9 cellular contexts compared by ENCODE assay signal in the genomic region with DNA sequence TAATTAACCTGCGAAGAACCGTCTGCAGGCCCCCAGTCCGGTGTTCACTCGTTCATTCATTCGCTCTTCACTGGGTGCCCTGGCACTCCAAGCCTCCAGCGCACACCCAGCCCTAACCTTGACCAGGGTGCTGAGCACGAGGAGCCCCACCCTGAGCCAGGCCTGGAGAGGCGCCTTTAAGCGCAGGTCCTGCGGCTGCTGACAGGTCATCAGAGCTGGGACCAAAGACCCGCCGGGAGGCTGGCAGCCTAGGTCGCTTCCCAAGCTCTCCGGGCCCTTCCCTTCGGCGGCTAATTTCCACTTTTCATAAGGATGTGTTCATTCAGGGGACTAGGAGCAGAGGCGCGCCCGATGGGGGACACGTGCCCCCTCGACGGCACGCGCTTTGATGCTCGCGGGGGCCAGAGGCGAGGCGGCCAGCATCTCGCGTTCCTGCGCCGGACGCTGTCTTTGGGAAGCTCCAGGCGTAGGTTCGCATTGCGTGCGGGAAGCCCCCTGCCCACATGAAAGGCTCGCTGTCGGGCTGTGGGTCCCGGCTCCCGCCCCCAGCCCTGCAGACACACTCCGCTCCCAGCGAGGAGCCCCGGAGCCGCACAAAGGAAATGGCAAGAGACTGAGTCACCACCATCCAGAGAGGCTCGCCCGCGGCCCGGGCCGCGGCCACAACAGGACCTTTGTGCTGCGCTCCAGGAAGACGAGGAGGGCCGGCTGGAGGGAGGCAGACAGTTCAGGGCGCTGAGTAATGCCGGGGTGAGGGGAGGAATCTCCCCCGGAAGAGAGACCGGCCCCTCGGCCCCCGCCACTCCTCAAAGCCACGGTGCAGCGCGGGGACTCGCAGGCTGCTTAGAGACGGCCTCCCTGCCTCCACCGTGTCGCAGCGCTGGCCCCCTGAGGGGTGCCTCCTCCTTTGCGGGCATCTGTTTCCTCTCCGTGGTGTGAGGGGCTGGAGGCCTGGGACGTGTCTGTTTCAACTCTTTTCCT.
A peak's percentile ranks its signal among the peaks of the same experiment; 100 is the strongest.
DNase-seq lines count a peak whose midpoint lies in the region; ATAC-seq and TF ChIP-seq lines count a peak whose summit lies in the region.
"Had no signal": no experiment of that assay in that cellular context is flagged by ENCODE, and none has a peak within 500 bp of the region (broad histone marks: within the 10 kb centered on the region; RNA-seq: fewer than 3 reads in every experiment).

No MANE protein-coding gene starts in this region.

- peaks cover 66% of the 10 kb centered on the region for H3K27me3 Mint-ChIP-seq in nephron progenitor cell (ENCODE audit: low read depth, poor library complexity)
- H3K27me3 Mint-ChIP-seq: IgD-negative memory B cell had no signal

- H3K4me1 ChIP-seq in PC-9 (replicated peaks; ENCODE audit: insufficient read depth): peaks cover 82% of the 10 kb centered on the region
- peaks cover under 1 to 9% of the 10 kb centered on the region in 2 donors for H3K4me1 ChIP-seq in gastrocnemius medialis

- H3K4me2 ChIP-seq in PC-9: peak overlapping the region; percentile 63

- no peak for TF ChIP-seq CTCF in PC-9 (conservative IDR thresholded peaks at IDR 0.05)
- no peak for TF ChIP-seq CTCF in nephron progenitor cell (IDR thresholded peaks at IDR 0.05)
- no peak for TF ChIP-seq CTCF in gastrocnemius medialis (IDR thresholded peaks at IDR 0.05 in 4 of 5, conservative IDR thresholded peaks at IDR 0.05 in 1 of 5)

- no peak for ATAC-seq in gastrocnemius medialis

- BruUV-seq in PC-9 (replicated peaks; lab: Mats Ljungman, UMichigan): no TSS peak

- intact Hi-C loops in PC-9 (cut with micrococcal nuclease; ENCODE audit: unreplicated experiment) (loop anchor here (1.0 to 5.0 kb wide), 3 partner anchors 35 to 446 kb away; no protein-coding TSS in a partner anchor), gastrocnemius medialis (cut with DNase I; ENCODE audit: low total_unique reads) (loop anchor here (10.0 kb wide), 1 partner anchor 265 kb away; a partner anchor contains a TSS)

- no peaks in the 10 kb centered on the region for H3K9me3 Mint-ChIP-seq in nephron progenitor cell

- CTCF ChIA-PET in PC-9 (lab: Charles Lee): interaction anchor here (0.6 to 0.7 kb wide), 2 partner anchors 16 to 204 kb away, joined by 3 to 7 read pairs; no protein-coding TSS in a partner anchor

- no peaks in the 10 kb centered on the region; the same call in 1 of the 2 replicates for H3K9me3 ChIP-seq in PC-9 (ENCODE audit: insufficient read depth, low read depth)
- H3K9me3 ChIP-seq in gastrocnemius medialis: no peaks in the 10 kb centered on the region

- no peak overlapping the region for H3K27ac Mint-ChIP-seq in nephron progenitor cell

- H3K4me3 ChIP-seq in PC-9 (peak overlapping the region; percentile 27; the same call in 1 of the 2 replicates), gastrocnemius medialis (no peak overlapping the region)

- H3K27me3 ChIP-seq in PC-9 (ENCODE audit: insufficient read depth, low read depth) (no peaks in the 10 kb centered on the region), gastrocnemius medialis (no peaks in the 10 kb centered on the region)

- no peaks in the 10 kb centered on the region for H3K79me2 ChIP-seq in PC-9 (ENCODE audit: low read depth)

- no peak overlapping the region for H2AFZ ChIP-seq in PC-9

- POLR2A ChIA-PET in PC-9 (lab: Charles Lee; ENCODE audit: unreplicated experiment): interaction anchor here (0.6 to 1.5 kb wide), 2 partner anchors 134 to 192 kb away, joined by 4 read pairs; no protein-coding TSS in a partner anchor

- H3K4me1 Mint-ChIP-seq in nephron progenitor cell: peaks cover 37% of the 10 kb centered on the region

- DNase-seq in EH (ENCODE audit: low read depth) (peak; percentile 93), PC-9 (peak; percentile 84 to 90), epithelial cell of prostate (ENCODE audit: low read depth, low spot score) (no peak), nephron progenitor cell (peak; percentile 51), NCI-H187 (lab: John Stamatoyannopoulos, UW) (no peak), GF-D8 (lab: John Stamatoyannopoulos, UW) (no peak), gastrocnemius medialis (no peak), SHP77 (lab: John Stamatoyannopoulos, UW) (no peak)

- peak overlapping the region; percentile 41 for H3K4me3 Mint-ChIP-seq in nephron progenitor cell

- H3K9me2 ChIP-seq in PC-9 (ENCODE audit: insufficient read depth): no peaks in the 10 kb centered on the region

- H3K36me3 Mint-ChIP-seq in nephron progenitor cell (ENCODE audit: low read depth): no peaks in the 10 kb centered on the region

- H3K27ac ChIP-seq in PC-9 (peak overlapping the region; percentile 94), epithelial cell of prostate (peak overlapping the region; percentile 95), gastrocnemius medialis (no peak overlapping the region)

- no peaks in the 10 kb centered on the region for H3K36me3 ChIP-seq in PC-9 (ENCODE audit: low read depth)
- H3K36me3 ChIP-seq in gastrocnemius medialis: no peaks in the 10 kb centered on the region

- no peak for TF ChIP-seq POLR2A in gastrocnemius medialis (IDR thresholded peaks at IDR 0.05)

- H3F3A ChIP-seq in PC-9 (ENCODE audit: insufficient read depth, low read depth): peaks cover 38% of the 10 kb centered on the region

- in situ Hi-C loops in gastrocnemius medialis (cut with MboI; ENCODE audit: low sequenced_read_pairs in 4 of 4): no loop called here

- no peaks in the 10 kb centered on the region for H4K20me1 ChIP-seq in PC-9 (ENCODE audit: insufficient read depth)

Comparison
In these comparisons a context has a peak if more than half of its experiments do, and no peak if none do; other contexts are left out.
1. DNase-seq: peak in EH (single experiment), PC-9 (2 of 2) and nephron progenitor cell (single experiment); none in epithelial cell of prostate (single experiment), NCI-H187 (0 of 2), GF-D8 (single experiment), gastrocnemius medialis (0 of 2) and SHP77 (0 of 2).
2. H3K27ac ChIP-seq: peak in PC-9 (single experiment) and epithelial cell of prostate (single experiment); none in gastrocnemius medialis (0 of 4).